In genomic region chr4:82380831-82381230, GRCh38 we compare ENCODE assay signal across 2 cellular contexts.
TF ChIP-seq lines count a peak whose summit lies in the region.

No MANE protein-coding gene starts in this region.

TF ChIP-seq in A549, 52 proteins besides CTCF, POLR2A, EP300 and RAD21:
- TF ChIP-seq, protein P1, sequence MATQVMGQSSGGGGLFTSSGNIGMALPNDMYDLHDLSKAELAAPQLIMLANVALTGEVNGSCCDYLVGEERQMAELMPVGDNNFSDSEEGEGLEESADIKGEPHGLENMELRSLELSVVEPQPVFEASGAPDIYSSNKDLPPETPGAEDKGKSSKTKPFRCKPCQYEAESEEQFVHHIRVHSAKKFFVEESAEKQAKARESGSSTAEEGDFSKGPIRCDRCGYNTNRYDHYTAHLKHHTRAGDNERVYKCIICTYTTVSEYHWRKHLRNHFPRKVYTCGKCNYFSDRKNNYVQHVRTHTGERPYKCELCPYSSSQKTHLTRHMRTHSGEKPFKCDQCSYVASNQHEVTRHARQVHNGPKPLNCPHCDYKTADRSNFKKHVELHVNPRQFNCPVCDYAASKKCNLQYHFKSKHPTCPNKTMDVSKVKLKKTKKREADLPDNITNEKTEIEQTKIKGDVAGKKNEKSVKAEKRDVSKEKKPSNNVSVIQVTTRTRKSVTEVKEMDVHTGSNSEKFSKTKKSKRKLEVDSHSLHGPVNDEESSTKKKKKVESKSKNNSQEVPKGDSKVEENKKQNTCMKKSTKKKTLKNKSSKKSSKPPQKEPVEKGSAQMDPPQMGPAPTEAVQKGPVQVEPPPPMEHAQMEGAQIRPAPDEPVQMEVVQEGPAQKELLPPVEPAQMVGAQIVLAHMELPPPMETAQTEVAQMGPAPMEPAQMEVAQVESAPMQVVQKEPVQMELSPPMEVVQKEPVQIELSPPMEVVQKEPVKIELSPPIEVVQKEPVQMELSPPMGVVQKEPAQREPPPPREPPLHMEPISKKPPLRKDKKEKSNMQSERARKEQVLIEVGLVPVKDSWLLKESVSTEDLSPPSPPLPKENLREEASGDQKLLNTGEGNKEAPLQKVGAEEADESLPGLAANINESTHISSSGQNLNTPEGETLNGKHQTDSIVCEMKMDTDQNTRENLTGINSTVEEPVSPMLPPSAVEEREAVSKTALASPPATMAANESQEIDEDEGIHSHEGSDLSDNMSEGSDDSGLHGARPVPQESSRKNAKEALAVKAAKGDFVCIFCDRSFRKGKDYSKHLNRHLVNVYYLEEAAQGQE (IDR thresholded peaks at IDR 0.05), result no peak
- no peak for TF ChIP-seq SMC3 (IDR thresholded peaks at IDR 0.05)
- TF ChIP-seq, protein P2, sequence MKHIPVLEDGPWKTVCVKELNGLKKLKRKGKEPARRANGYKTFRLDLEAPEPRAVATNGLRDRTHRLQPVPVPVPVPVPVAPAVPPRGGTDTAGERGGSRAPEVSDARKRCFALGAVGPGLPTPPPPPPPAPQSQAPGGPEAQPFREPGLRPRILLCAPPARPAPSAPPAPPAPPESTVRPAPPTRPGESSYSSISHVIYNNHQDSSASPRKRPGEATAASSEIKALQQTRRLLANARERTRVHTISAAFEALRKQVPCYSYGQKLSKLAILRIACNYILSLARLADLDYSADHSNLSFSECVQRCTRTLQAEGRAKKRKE (CRISPR knock-in tag; IDR thresholded peaks at IDR 0.05; ENCODE audit: low read depth), result no peak
- TF ChIP-seq MAZ (IDR thresholded peaks at IDR 0.05; ENCODE audit: borderline replicate concordance, low read depth, low read length), result no peak
- no peak for TF ChIP-seq ELK1 (IDR thresholded peaks at IDR 0.05; ENCODE audit: low read depth, low read length)
- no peak for TF ChIP-seq ZFP36 (IDR thresholded peaks at IDR 0.05; ENCODE audit: borderline replicate concordance, partially characterized antibody)
- no peak for TF ChIP-seq ZNF302 (CRISPR knock-in tag; IDR thresholded peaks at IDR 0.05)

TF ChIP-seq in HCT116, 20 proteins besides CTCF, POLR2A, EP300 and RAD21:
- TF ChIP-seq CBX3 (IDR thresholded peaks at IDR 0.05; ENCODE audit: low read depth) (no peak), ZFX (IDR thresholded peaks at IDR 0.05) (no peak), SIN3A (IDR thresholded peaks at IDR 0.05; ENCODE audit: low read depth) (no peak), JUND (IDR thresholded peaks at IDR 0.05) (no peak), TCF7L2 (IDR thresholded peaks at IDR 0.05; ENCODE audit: borderline replicate concordance, extremely low read depth, insufficient read depth, insufficient read length) (no peak), MAX (IDR thresholded peaks at IDR 0.05) (no peak), ELF1 (IDR thresholded peaks at IDR 0.05; ENCODE audit: borderline replicate concordance, low read depth) (no peak), SP1 (IDR thresholded peaks at IDR 0.05; ENCODE audit: low read depth) (no peak), POLR2AphosphoS5 (IDR thresholded peaks at IDR 0.05; ENCODE audit: low read depth, low read length) (no peak), SRF (IDR thresholded peaks at IDR 0.05; ENCODE audit: low read depth) (no peak), ATF3 (IDR thresholded peaks at IDR 0.05) (no peak), EGR1 (IDR thresholded peaks at IDR 0.05; ENCODE audit: low read depth) (no peak), FOSL1 (IDR thresholded peaks at IDR 0.05; ENCODE audit: low read depth) (no peak)
